22 cellular contexts compared by ENCODE assay signal in the genomic region with DNA sequence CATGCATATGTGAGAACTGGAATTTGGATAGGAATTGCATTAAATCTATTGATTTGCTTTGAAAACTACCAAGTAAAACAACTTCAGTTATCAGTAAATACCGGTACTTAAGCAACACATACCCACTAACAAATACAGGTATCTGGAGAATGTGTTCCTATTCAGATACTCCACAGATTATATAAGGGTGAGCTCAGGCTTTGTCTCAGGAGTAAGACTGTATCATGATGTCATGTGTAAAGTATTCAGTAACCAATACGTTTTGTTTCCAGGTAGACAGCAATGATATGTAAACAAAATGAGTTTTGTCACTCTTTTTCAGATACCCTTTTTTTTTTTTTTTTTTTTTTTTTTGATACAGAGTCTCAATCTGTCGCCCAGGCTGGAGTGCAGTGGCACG.
"Had no signal": no experiment of that assay in that cellular context is flagged by ENCODE, and none has a peak within 500 bp of the region (broad histone marks: within the 10 kb centered on the region; RNA-seq: fewer than 3 reads in every experiment).

No MANE protein-coding gene starts in this region.

- H3K36me3 Mint-ChIP-seq: immature natural killer cell; naive thymus-derived CD4-positive, alpha-beta T cell; stimulated activated naive B cell treated with anti-CD40 and anti-IgM and Interleukin-4, amounts not matched to agents 10 μg/mL and 1 μg/mL and 100 μg/mL, for 72 hours had no signal

- DNase-seq: cortex of kidney; dorsolateral prefrontal cortex; effector CD8-positive, alpha-beta T cell; glutamatergic neuron; immature natural killer cell; left colon; naive thymus-derived CD4-positive, alpha-beta T cell; nephron progenitor cell; retina; spleen; stimulated activated CD4-positive, alpha-beta T cell treated with anti-CD3 and anti-CD28 coated beads, Interleukin-15, amount 100 ng/mL, for 24 hours; stimulated activated CD4-positive, alpha-beta T cell treated with anti-CD3 and anti-CD28 coated beads, Interleukin-1b, Interleukin-23, amount 100 ng/mL, for 48 hours; stimulated activated CD4-positive, alpha-beta T cell treated with anti-CD3 and anti-CD28 coated beads, Interleukin-4, amount 100 ng/mL, for 4 hours; stimulated activated naive B cell treated with anti-CD40 and anti-IgM and Interleukin-4, amounts not matched to agents 10 μg/mL and 1 μg/mL and 100 μg/mL, for 72 hours; stimulated activated naive CD8-positive, alpha-beta T cell treated with anti-CD3 and anti-CD28 coated beads, Interleukin-15, amount 100 ng/mL, for 72 hours; testis had no signal

- H3K27ac ChIP-seq: dorsolateral prefrontal cortex, esophagus muscularis mucosa, gastroesophageal sphincter, parathyroid adenoma, prostate gland, spleen, testis, tibial nerve had no signal

- H3K4me1 Mint-ChIP-seq: immature natural killer cell; naive thymus-derived CD4-positive, alpha-beta T cell; stimulated activated naive B cell treated with anti-CD40 and anti-IgM and Interleukin-4, amounts not matched to agents 10 μg/mL and 1 μg/mL and 100 μg/mL, for 72 hours; stimulated activated naive CD8-positive, alpha-beta T cell treated with anti-CD3 and anti-CD28 coated beads, Interleukin-15, amount 100 ng/mL, for 72 hours had no signal

- H3K9me3 Mint-ChIP-seq: naive thymus-derived CD4-positive, alpha-beta T cell; nephron progenitor cell; stimulated activated naive B cell treated with anti-CD40 and anti-IgM and Interleukin-4, amounts not matched to agents 10 μg/mL and 1 μg/mL and 100 μg/mL, for 72 hours; stimulated activated naive CD8-positive, alpha-beta T cell treated with anti-CD3 and anti-CD28 coated beads, Interleukin-15, amount 100 ng/mL, for 72 hours had no signal

- H3K27ac Mint-ChIP-seq: immature natural killer cell; naive thymus-derived CD4-positive, alpha-beta T cell; nephron progenitor cell; stimulated activated naive B cell treated with anti-CD40 and anti-IgM and Interleukin-4, amounts not matched to agents 10 μg/mL and 1 μg/mL and 100 μg/mL, for 72 hours; stimulated activated naive CD8-positive, alpha-beta T cell treated with anti-CD3 and anti-CD28 coated beads, Interleukin-15, amount 100 ng/mL, for 72 hours had no signal

- H3K9ac ChIP-seq: parathyroid adenoma had no signal

- ATAC-seq: gastroesophageal sphincter; left colon; naive thymus-derived CD4-positive, alpha-beta T cell; sciatic nerve; stimulated activated naive B cell treated with anti-CD40 and anti-IgM and Interleukin-4, amounts not matched to agents 10 μg/mL and 1 μg/mL and 100 μg/mL, for 72 hours; stimulated activated naive CD8-positive, alpha-beta T cell treated with anti-CD3 and anti-CD28 coated beads, Interleukin-15, amount 100 ng/mL, for 72 hours had no signal

- H3K4me3 ChIP-seq: dorsolateral prefrontal cortex, esophagus muscularis mucosa, gastroesophageal sphincter, prostate gland, spleen, testis, tibial nerve had no signal

- H3K27me3 ChIP-seq: esophagus muscularis mucosa, spleen, testis, tibial nerve had no signal

- H3K27me3 Mint-ChIP-seq: naive thymus-derived CD4-positive, alpha-beta T cell; stimulated activated naive B cell treated with anti-CD40 and anti-IgM and Interleukin-4, amounts not matched to agents 10 μg/mL and 1 μg/mL and 100 μg/mL, for 72 hours; stimulated activated naive CD8-positive, alpha-beta T cell treated with anti-CD3 and anti-CD28 coated beads, Interleukin-15, amount 100 ng/mL, for 72 hours had no signal

- H3K4me1 ChIP-seq: esophagus muscularis mucosa, parathyroid adenoma, prostate gland, spleen, testis, tibial nerve had no signal

- H3K79me2 ChIP-seq: parathyroid adenoma had no signal

- H3K36me3 ChIP-seq: esophagus muscularis mucosa, gastroesophageal sphincter, prostate gland, spleen, tibial nerve had no signal

- H3K4me3 Mint-ChIP-seq: immature natural killer cell; naive thymus-derived CD4-positive, alpha-beta T cell; nephron progenitor cell; stimulated activated naive B cell treated with anti-CD40 and anti-IgM and Interleukin-4, amounts not matched to agents 10 μg/mL and 1 μg/mL and 100 μg/mL, for 72 hours; stimulated activated naive CD8-positive, alpha-beta T cell treated with anti-CD3 and anti-CD28 coated beads, Interleukin-15, amount 100 ng/mL, for 72 hours had no signal
